ENCODE assay signal across 20 cellular contexts in genomic region chr16:8826278-8826879, GRCh38. TPM values are rescaled to one million over a fixed set of nuclear protein-coding genes. Genes with fewer than 3 reads are reported as not detected.
A peak's percentile ranks its signal among the peaks of the same experiment; 100 is the strongest.
DNase-seq lines count a peak whose midpoint lies in the region; FAIRE-seq and TF ChIP-seq lines count a peak whose summit lies in the region.
"Had no signal": no experiment of that assay in that cellular context is flagged by ENCODE, and none has a peak within 500 bp of the region (broad histone marks: within the 10 kb centered on the region; RNA-seq: fewer than 3 reads in every experiment).

No MANE protein-coding gene starts in this region.

- H2AFZ ChIP-seq in astrocyte (ENCODE audit: low read depth, low read length) (no peak overlapping the region), mammary epithelial cell (ENCODE audit: low read depth, low read length) (no peak overlapping the region)

- peaks cover 39% of the 10 kb centered on the region for H3K36me3 Mint-ChIP-seq in activated CD4-positive, alpha-beta T cell treated with anti-CD3 and anti-CD28 coated beads, Interleukin-2, amount 10 ng/mL, durations not matched to agents 7 days and 5 days (ENCODE audit: low read depth)
- H3K36me3 Mint-ChIP-seq in astrocyte (ENCODE audit: low read depth, unreplicated experiment), result peaks cover 26% of the 10 kb centered on the region
- peaks cover 68% of the 10 kb centered on the region for H3K36me3 Mint-ChIP-seq in Calu3 (ENCODE audit: insufficient read depth, unreplicated experiment)

- no peak overlapping the region for H3K4me3 ChIP-seq in SK-N-MC
- H3K4me3 ChIP-seq in astrocyte (ENCODE audit: insufficient read depth, low read depth, low read length), result no peak overlapping the region
- no peak overlapping the region for H3K4me3 ChIP-seq in mammary epithelial cell (replicated peaks in 1 of 3; ENCODE audit: insufficient read depth in 1 of 3, low read depth in 2 of 3, low read length in 3 of 3)
- H3K4me3 ChIP-seq: A549, BLaER1 had no signal

- no peaks in the 10 kb centered on the region for H3K27me3 Mint-ChIP-seq in activated CD4-positive, alpha-beta T cell treated with anti-CD3 and anti-CD28 coated beads, Interleukin-2, amount 10 ng/mL, durations not matched to agents 7 days and 5 days
- H3K27me3 Mint-ChIP-seq in astrocyte (ENCODE audit: low read depth, unreplicated experiment) (no peaks in the 10 kb centered on the region), Calu3 (ENCODE audit: unreplicated experiment) (no peaks in the 10 kb centered on the region)
- H3K27me3 Mint-ChIP-seq: CD4-positive, alpha-beta memory T cell had no signal

- H3K9ac ChIP-seq in SK-N-MC (ENCODE audit: insufficient read length) (no peak overlapping the region), astrocyte (ENCODE audit: low read length) (no peak overlapping the region), mammary epithelial cell (ENCODE audit: insufficient read depth, low read length) (no peak overlapping the region)
- H3K9ac ChIP-seq: BLaER1 had no signal

- intact Hi-C loops in mammary epithelial cell (cut with micrococcal nuclease), result no loop called here
- intact Hi-C loops in Calu3 (cut with micrococcal nuclease; ENCODE audit: unreplicated experiment), result no loop called here

- H4K20me1 ChIP-seq in astrocyte (ENCODE audit: insufficient read depth, low read length) (peaks cover 58% of the 10 kb centered on the region), mammary epithelial cell (ENCODE audit: insufficient read depth, low read length) (peaks cover 3% of the 10 kb centered on the region)
- H4K20me1 ChIP-seq: BLaER1 had no signal

- 99% methylated on average over 3 of the region's 3 CpGs for WGBS in mammary epithelial cell (ENCODE audit: low coverage, missing lambda C conversion rate)

- FAIRE-seq in astrocyte (lab: Jason Lieb, UNC), result no peak
- FAIRE-seq: A549 had no signal

- POLR2A ChIA-PET in activated CD4-positive, alpha-beta T cell treated with anti-CD3 and anti-CD28 coated beads, Interleukin-2, amount 10 ng/mL, durations not matched to agents 7 days and 5 days (lab: Charles Lee), result no interaction called here

- H3K4me3 Mint-ChIP-seq in activated CD4-positive, alpha-beta T cell treated with anti-CD3 and anti-CD28 coated beads, Interleukin-2, amount 10 ng/mL, durations not matched to agents 7 days and 5 days, result no peak overlapping the region
- H3K4me3 Mint-ChIP-seq in astrocyte (ENCODE audit: unreplicated experiment) (no peak overlapping the region), Calu3 (ENCODE audit: low read depth, unreplicated experiment) (no peak overlapping the region)
- H3K4me3 Mint-ChIP-seq: CD14-positive monocyte; CD4-positive, alpha-beta memory T cell had no signal

- in situ Hi-C loops in mammary epithelial cell (cut with MboI; ENCODE audit: low sequenced_read_pairs in 2 of 2), result no loop called here

- no peak for DNase-seq in activated CD4-positive, alpha-beta T cell treated with anti-CD3 and anti-CD28 coated beads, Interleukin-2, amount 10 ng/mL, durations not matched to agents 7 days and 5 days
- no peak for DNase-seq in activated CD4-positive, alpha-beta T cell treated with anti-CD3 and anti-CD28 coated beads for 4 hours
- DNase-seq in SK-N-MC (ENCODE audit: low read depth, low spot score) (no peak), astrocyte (ENCODE audit: low read depth) (no peak), mammary epithelial cell (no peak), dedifferentiated amniotic fluid mesenchymal stem cell (ENCODE audit: extremely low spot score) (no peak), Calu3 (no peak), cerebellar cortex (ENCODE audit: low spot score) (no peak)
- DNase-seq: AML-193; CD4-positive, alpha-beta memory T cell; DMS79 treated with DMSO at 0.1 percent for 48 hours; GF-D8; HCEC 1CT had no signal

- H3K79me2 ChIP-seq in astrocyte (ENCODE audit: insufficient read depth, low read length) (peaks cover 41% of the 10 kb centered on the region), mammary epithelial cell (ENCODE audit: insufficient read depth, low read length) (peaks cover 23% of the 10 kb centered on the region)

- H3K27me3 ChIP-seq in astrocyte (ENCODE audit: insufficient read depth, low read length) (no peaks in the 10 kb centered on the region), mammary epithelial cell (ENCODE audit: insufficient read depth, low read length) (no peaks in the 10 kb centered on the region)
- H3K27me3 ChIP-seq: BLaER1 had no signal

- H3K4me1 ChIP-seq in astrocyte (ENCODE audit: insufficient read depth, low read length) (peaks cover 10% of the 10 kb centered on the region), mammary epithelial cell (ENCODE audit: insufficient read depth, low read length) (peaks cover 13% of the 10 kb centered on the region)
- H3K4me1 ChIP-seq: A549 had no signal

- peak overlapping the region; percentile 5 for H3K27ac Mint-ChIP-seq in activated CD4-positive, alpha-beta T cell treated with anti-CD3 and anti-CD28 coated beads, Interleukin-2, amount 10 ng/mL, durations not matched to agents 7 days and 5 days
- H3K27ac Mint-ChIP-seq in astrocyte (ENCODE audit: unreplicated experiment) (peak overlapping the region; percentile 34), Calu3 (ENCODE audit: unreplicated experiment) (no peak overlapping the region)

- BruUV-seq in mammary epithelial cell (replicated peaks; lab: Mats Ljungman, UMichigan), result no TSS peak
- BruUV-seq in Calu3 (replicated peaks; lab: Mats Ljungman, UMichigan), result no TSS peak

- peak overlapping the region; percentile 44; the same call in 1 of the 2 replicates for H3K27ac ChIP-seq in SK-N-MC
- H3K27ac ChIP-seq in astrocyte (ENCODE audit: low read depth, low read length), result no peak overlapping the region
- no peak overlapping the region for H3K27ac ChIP-seq in mammary epithelial cell (ENCODE audit: insufficient read depth, low read depth, low read length)
- H3K27ac ChIP-seq: 22Rv1, A549, BLaER1, HL-60 had no signal

- H3K36me3 ChIP-seq in SK-N-MC (ENCODE audit: insufficient read depth, low read length) (peaks cover 75% of the 10 kb centered on the region), astrocyte (ENCODE audit: insufficient read depth, low read length) (peaks cover 41% of the 10 kb centered on the region), mammary epithelial cell (ENCODE audit: insufficient read depth, low read length) (peaks cover 15% of the 10 kb centered on the region)

- no peaks in the 10 kb centered on the region for H3K9me3 Mint-ChIP-seq in activated CD4-positive, alpha-beta T cell treated with anti-CD3 and anti-CD28 coated beads, Interleukin-2, amount 10 ng/mL, durations not matched to agents 7 days and 5 days
- H3K9me3 Mint-ChIP-seq in astrocyte (ENCODE audit: unreplicated experiment) (no peaks in the 10 kb centered on the region), Calu3 (ENCODE audit: low read depth, unreplicated experiment) (no peaks in the 10 kb centered on the region)
- H3K9me3 Mint-ChIP-seq: CD14-positive monocyte; CD4-positive, alpha-beta memory T cell had no signal

- CTCF ChIA-PET in activated CD4-positive, alpha-beta T cell treated with anti-CD3 and anti-CD28 coated beads, Interleukin-2, amount 10 ng/mL, durations not matched to agents 7 days and 5 days (lab: Charles Lee), result no interaction called here
- CTCF ChIA-PET in mammary epithelial cell (lab: Charles Lee; ENCODE audit: low non-redundant PET), result no interaction called here
- CTCF ChIA-PET in Calu3 (lab: Charles Lee), result no interaction called here

- H3K4me2 ChIP-seq in astrocyte (ENCODE audit: low read length) (no peak overlapping the region), mammary epithelial cell (ENCODE audit: insufficient read depth, low read depth, low read length) (no peak overlapping the region)
- H3K4me2 ChIP-seq: A549, BLaER1 had no signal

- dilution Hi-C loops in mammary epithelial cell (cut with HindIII; ENCODE audit: low sequenced_read_pairs), result no loop called here

- no peak for TF ChIP-seq CTCF in astrocyte (IDR thresholded peaks at IDR 0.05; ENCODE audit: insufficient read depth, low read depth, low read length)
- no peak for TF ChIP-seq CTCF in mammary epithelial cell (conservative IDR thresholded peaks at IDR 0.05 in 1 of 2, IDR thresholded peaks at IDR 0.05 in 1 of 2; ENCODE audit: extremely low read depth in 1 of 2, insufficient read depth in 1 of 2, low read depth in 1 of 2, low read length in 2 of 2)
- no peak for TF ChIP-seq CTCF in Calu3 (IDR thresholded peaks at IDR 0.05; ENCODE audit: unreplicated experiment)

- 0 out of 2 replicates have a peak, but pooled peaks cover 2% of the 10 kb centered on the region for H3K9me3 ChIP-seq in SK-N-MC (ENCODE audit: low read depth, low read length)
- no peaks in the 10 kb centered on the region for H3K9me3 ChIP-seq in astrocyte (ENCODE audit: insufficient read depth, low read depth, low read length)
- no peaks in the 10 kb centered on the region for H3K9me3 ChIP-seq in mammary epithelial cell (replicated peaks; ENCODE audit: insufficient read depth, low read length)
- H3K9me3 ChIP-seq: A549, BLaER1 had no signal

- H3K4me1 Mint-ChIP-seq in activated CD4-positive, alpha-beta T cell treated with anti-CD3 and anti-CD28 coated beads, Interleukin-2, amount 10 ng/mL, durations not matched to agents 7 days and 5 days, result no peaks in the 10 kb centered on the region
- H3K4me1 Mint-ChIP-seq in astrocyte (ENCODE audit: low read depth, unreplicated experiment), result peaks cover 14% of the 10 kb centered on the region
- no peaks in the 10 kb centered on the region for H3K4me1 Mint-ChIP-seq in Calu3 (ENCODE audit: low read depth, unreplicated experiment)

RNA-seq across cellular contexts. Expression of gene PMM2, which starts 28.7 kb away (rescaled TPM):
- 10 to 100 TPM; 37.0 to 38.9 TPM for total RNA-seq in activated CD4-positive, alpha-beta T cell treated with anti-CD3 and anti-CD28 coated beads, Interleukin-2, amount 10 ng/mL, durations not matched to agents 7 days and 5 days
- 57.8 TPM in 2 replicates for total RNA-seq in astrocyte
- 10 to 100 TPM; 36.2 to 67.8 TPM for total RNA-seq in mammary epithelial cell
- polyA plus RNA-seq in mammary epithelial cell, result 34.2 TPM
- 68.8 TPM for polyA minus RNA-seq in mammary epithelial cell
- total RNA-seq in Calu3 (2022), result 88.3 and 92.8 TPM in 2 replicates

RNA-seq across cellular contexts. Expression of gene TMEM186, which starts 28.9 kb away (rescaled TPM):
- 10 to 100 TPM; 10.1 to 11.1 TPM for total RNA-seq in activated CD4-positive, alpha-beta T cell treated with anti-CD3 and anti-CD28 coated beads, Interleukin-2, amount 10 ng/mL, durations not matched to agents 7 days and 5 days
- total RNA-seq in astrocyte, result 7.9 and 9.6 TPM in 2 replicates
- total RNA-seq in mammary epithelial cell, result 1 to 10 TPM; 4.5 to 9.8 TPM
- 10.8 TPM for polyA plus RNA-seq in mammary epithelial cell
- polyA minus RNA-seq in mammary epithelial cell, result not detected
- 20.9 and 23.6 TPM in 2 replicates for total RNA-seq in Calu3 (2022)

RNA-seq across cellular contexts. Expression of gene CARHSP1, which starts 42.4 kb away (rescaled TPM):
- total RNA-seq in activated CD4-positive, alpha-beta T cell treated with anti-CD3 and anti-CD28 coated beads, Interleukin-2, amount 10 ng/mL, durations not matched to agents 7 days and 5 days, result 100 to 1,000 TPM; 172 to 189 TPM
- total RNA-seq in astrocyte (51.0 and 61.5 TPM in 2 replicates), mammary epithelial cell (10 to 100 TPM; 50.2 to 51.7 TPM), Calu3 (2022) (89.2 and 104 TPM in 2 replicates)
- polyA plus RNA-seq in mammary epithelial cell, result 64.3 TPM
- 37.8 TPM for polyA minus RNA-seq in mammary epithelial cell

RNA-seq across cellular contexts. Expression of gene LITAFD, which starts 55.8 kb away (rescaled TPM):
- not detected for total RNA-seq in activated CD4-positive, alpha-beta T cell treated with anti-CD3 and anti-CD28 coated beads, Interleukin-2, amount 10 ng/mL, durations not matched to agents 7 days and 5 days
- not detected in 2 replicates for total RNA-seq in astrocyte
- total RNA-seq in mammary epithelial cell, result not detected
- not detected for polyA plus RNA-seq in mammary epithelial cell
- polyA minus RNA-seq in mammary epithelial cell, result not detected
- not detected in 2 replicates for total RNA-seq in Calu3 (2022)
- total RNA-seq: CD4-positive, alpha-beta memory T cell; H4; HT1080 had no signal
- polyA plus RNA-seq: A549; CD14-positive monocyte; CD4-positive, alpha-beta memory T cell had no signal
